Comparison of ENCODE assay signal across 15 cellular contexts in the genomic region with DNA sequence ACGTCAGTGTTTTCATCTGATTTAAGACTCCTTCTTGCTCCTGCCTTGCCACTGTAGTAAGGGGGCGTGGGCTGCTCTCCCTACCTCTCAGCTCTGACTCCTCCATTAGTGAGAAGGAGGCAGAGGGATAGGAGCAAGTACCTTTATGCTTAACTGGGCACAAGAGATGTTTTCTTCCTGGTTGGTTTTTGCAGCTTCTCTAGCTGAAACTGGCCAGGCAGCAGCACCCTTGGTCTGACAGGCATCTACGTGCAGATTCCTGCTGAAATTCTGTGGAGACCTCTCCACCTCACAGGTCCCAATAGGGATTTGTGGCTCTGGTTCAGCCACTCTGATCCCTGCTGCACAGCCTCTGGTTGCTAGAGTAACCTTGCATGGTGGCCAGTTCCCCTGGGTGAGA.
DNase-seq lines count a peak whose midpoint lies in the region; ATAC-seq and TF ChIP-seq lines count a peak whose summit lies in the region.
"Had no signal": no experiment of that assay in that cellular context is flagged by ENCODE, and none has a peak within 500 bp of the region (broad histone marks: within the 10 kb centered on the region; RNA-seq: fewer than 3 reads in every experiment).

No MANE protein-coding gene starts in this region.

- H3K27me3 Mint-ChIP-seq in Calu3 (ENCODE audit: unreplicated experiment) (no peaks in the 10 kb centered on the region), progenitor cell of endocrine pancreas (peaks cover 8% of the 10 kb centered on the region)

- ATAC-seq in GM21526 (IDR thresholded peaks at IDR 0.05; ENCODE audit: low FRiP score, unreplicated experiment), result no peak

- H3K9me3 Mint-ChIP-seq in Calu3 (ENCODE audit: low read depth, unreplicated experiment), result no peaks in the 10 kb centered on the region
- peaks cover 6% of the 10 kb centered on the region for H3K9me3 Mint-ChIP-seq in progenitor cell of endocrine pancreas (ENCODE audit: low read depth)

- intact Hi-C loops in Calu3 (cut with micrococcal nuclease; ENCODE audit: unreplicated experiment), result no loop called here

- no peaks in the 10 kb centered on the region for H3K36me3 Mint-ChIP-seq in Calu3 (ENCODE audit: insufficient read depth, unreplicated experiment)
- H3K36me3 Mint-ChIP-seq in progenitor cell of endocrine pancreas (ENCODE audit: insufficient read depth), result no peaks in the 10 kb centered on the region
- H3K36me3 Mint-ChIP-seq: CD4-positive, alpha-beta memory T cell had no signal

- no peak overlapping the region for H3K4me3 Mint-ChIP-seq in Calu3 (ENCODE audit: low read depth, unreplicated experiment)
- H3K4me3 Mint-ChIP-seq in progenitor cell of endocrine pancreas (ENCODE audit: low read depth), result no peak overlapping the region
- H3K4me3 Mint-ChIP-seq: B cell; CD4-positive, alpha-beta memory T cell had no signal

- H3K27ac Mint-ChIP-seq in Calu3 (ENCODE audit: unreplicated experiment) (peak overlapping the region; percentile 43), progenitor cell of endocrine pancreas (peak overlapping the region; percentile 54)
- H3K27ac Mint-ChIP-seq: B cell; CD4-positive, alpha-beta memory T cell had no signal

- TF ChIP-seq CTCF in Calu3 (IDR thresholded peaks at IDR 0.05; ENCODE audit: unreplicated experiment) (no peak), progenitor cell of endocrine pancreas (IDR thresholded peaks at IDR 0.05; ENCODE audit: unreplicated experiment) (no peak)

- CTCF ChIA-PET in Calu3 (lab: Charles Lee), result no interaction called here

- DNase-seq in Calu3 (no peak), kidney tubule cell (ENCODE audit: low spot score) (peak; percentile 13), progenitor cell of endocrine pancreas (ENCODE audit: low spot score, unreplicated experiment) (no peak), NCI-H82 (lab: John Stamatoyannopoulos, UW) (no peak), 8988T (no peak), NCI-H128 (lab: John Stamatoyannopoulos, UW; ENCODE audit: unreplicated experiment) (no peak)
- DNase-seq: C1 segment of cervical spinal cord; CD4-positive, alpha-beta memory T cell; COR-L47; DMS153; DND-41; GOT3; HCEC 1CT had no signal

- peaks cover 60% of the 10 kb centered on the region for H3K4me1 Mint-ChIP-seq in Calu3 (ENCODE audit: low read depth, unreplicated experiment)
- H3K4me1 Mint-ChIP-seq in progenitor cell of endocrine pancreas (ENCODE audit: low read depth), result peaks cover 6% of the 10 kb centered on the region
- H3K4me1 Mint-ChIP-seq: B cell; CD4-positive, alpha-beta memory T cell had no signal

- BruUV-seq in Calu3 (replicated peaks; lab: Mats Ljungman, UMichigan), result no TSS peak
